Comparison of ENCODE assay signal across 8 cellular contexts in the genomic region with DNA sequence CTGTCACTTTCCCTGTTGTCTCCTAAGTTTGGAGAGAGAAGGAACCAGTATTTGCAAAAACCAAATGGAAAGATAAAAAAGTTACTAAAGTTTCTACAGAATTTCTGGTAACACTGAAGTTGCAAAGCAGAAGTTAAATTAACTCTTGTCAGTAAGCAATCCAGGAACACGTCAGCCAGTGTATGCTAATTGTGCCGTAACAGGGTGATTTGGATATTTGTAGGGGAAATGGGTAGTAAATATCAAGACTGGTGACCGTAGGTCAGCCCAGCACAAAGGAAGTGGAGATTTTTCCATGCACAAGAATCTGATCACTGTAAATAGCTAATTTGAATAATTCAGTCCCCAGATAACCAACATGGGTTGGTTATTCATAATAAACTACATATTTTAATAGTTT. TPM values are rescaled to one million over a fixed set of nuclear protein-coding genes. Genes with fewer than 3 reads are reported as not detected.
DNase-seq lines count a peak whose midpoint lies in the region; ATAC-seq and TF ChIP-seq lines count a peak whose summit lies in the region.

No MANE protein-coding gene starts in this region.

- H2AFZ ChIP-seq in ACC112 (ENCODE audit: low read length, unreplicated experiment) (no peak overlapping the region), GM23338 (no peak overlapping the region)

- H3K27me3 ChIP-seq in ACC112 (ENCODE audit: insufficient read depth, low read length) = no peaks in the 10 kb centered on the region
- H3K27me3 ChIP-seq in GM23338 (ENCODE audit: insufficient read depth) = peaks cover 67% of the 10 kb centered on the region

- H3K4me3 ChIP-seq in ACC112 (ENCODE audit: low read depth, low read length) (peak overlapping the region; percentile 95), GM23338 (peak overlapping the region; percentile 98), fibroblast of mammary gland (ENCODE audit: control insufficient read depth, low read depth, low read length) (peak overlapping the region; percentile 93), skeletal muscle cell (ENCODE audit: low read depth, low read length) (peak overlapping the region; percentile 69)

- peaks cover 26% of the 10 kb centered on the region for H4K20me1 ChIP-seq in GM23338 (replicated peaks; ENCODE audit: insufficient read depth)

- DNase-seq in GM23338 (ENCODE audit: low spot score) = no peak
- DNase-seq in fibroblast of mammary gland (ENCODE audit: low read depth) = peak; percentile 43
- DNase-seq in skeletal muscle cell (ENCODE audit: low read depth) = no peak
- no peak for DNase-seq in mesenteric fat pad (ENCODE audit: low spot score)
- no peak for DNase-seq in DMS153 (lab: John Stamatoyannopoulos, UW)

- no peaks in the 10 kb centered on the region for H3K9me2 ChIP-seq in GM23338 (ENCODE audit: insufficient read depth)

- H3K9me3 Mint-ChIP-seq in GM23338 = no peaks in the 10 kb centered on the region
- H3K9me3 Mint-ChIP-seq in T-helper 1 cell treated with Interleukin-12 subunit alpha and Interleukin-12 subunit beta and Interleukin-4 antibody, amounts not matched to agents 30 μg/mL and 1 μg/mL, for 36 hours = no peaks in the 10 kb centered on the region

- H3K36me3 Mint-ChIP-seq in GM23338 (ENCODE audit: low read depth) = peaks cover 46% of the 10 kb centered on the region
- peaks cover 58% of the 10 kb centered on the region for H3K36me3 Mint-ChIP-seq in T-helper 1 cell treated with Interleukin-12 subunit alpha and Interleukin-12 subunit beta and Interleukin-4 antibody, amounts not matched to agents 30 μg/mL and 1 μg/mL, for 36 hours (ENCODE audit: low read depth)

- peak overlapping the region; percentile 97 for H3K4me2 ChIP-seq in GM23338

- H3K27ac Mint-ChIP-seq in GM23338 = no peak overlapping the region
- peak overlapping the region; percentile 94 for H3K27ac Mint-ChIP-seq in T-helper 1 cell treated with Interleukin-12 subunit alpha and Interleukin-12 subunit beta and Interleukin-4 antibody, amounts not matched to agents 30 μg/mL and 1 μg/mL, for 36 hours

- peaks cover 33% of the 10 kb centered on the region for H3K4me1 ChIP-seq in ACC112 (ENCODE audit: control insufficient read depth, insufficient read depth, low read length, unreplicated experiment)
- peaks cover 52% of the 10 kb centered on the region for H3K4me1 ChIP-seq in GM23338 (ENCODE audit: insufficient read depth)

- peaks cover 12% of the 10 kb centered on the region for H3F3A ChIP-seq in GM23338 (replicated peaks; ENCODE audit: low read depth)

- H3K4me3 Mint-ChIP-seq in GM23338 = peak overlapping the region; percentile 96
- peak overlapping the region; percentile 98 for H3K4me3 Mint-ChIP-seq in T-helper 1 cell treated with Interleukin-12 subunit alpha and Interleukin-12 subunit beta and Interleukin-4 antibody, amounts not matched to agents 30 μg/mL and 1 μg/mL, for 36 hours

- no peak for ATAC-seq in GM23338
- ATAC-seq in HG03565 (IDR thresholded peaks at IDR 0.05; ENCODE audit: unreplicated experiment) = no peak

- H3K36me3 ChIP-seq in ACC112 (ENCODE audit: insufficient read depth, low read length) (peaks cover 19% of the 10 kb centered on the region), GM23338 (ENCODE audit: insufficient read depth) (peaks cover 14% of the 10 kb centered on the region)

- TF ChIP-seq CTCF in GM23338 (conservative IDR thresholded peaks at IDR 0.05; ENCODE audit: low read depth in 2 of 2) (no peak), fibroblast of mammary gland (conservative IDR thresholded peaks at IDR 0.05; ENCODE audit: control insufficient read depth, insufficient read depth, low read depth, low read length) (no peak)

- H3K79me2 ChIP-seq in ACC112 (ENCODE audit: control insufficient read depth, insufficient read depth, low read length, unreplicated experiment) (peaks cover 70% of the 10 kb centered on the region), GM23338 (replicated peaks; ENCODE audit: insufficient read depth) (peaks cover 34% of the 10 kb centered on the region)

- peaks cover 21% of the 10 kb centered on the region for H3K27me3 Mint-ChIP-seq in GM23338 (ENCODE audit: insufficient read depth, low read depth, poor library complexity)
- no peaks in the 10 kb centered on the region for H3K27me3 Mint-ChIP-seq in T-helper 1 cell treated with Interleukin-12 subunit alpha and Interleukin-12 subunit beta and Interleukin-4 antibody, amounts not matched to agents 30 μg/mL and 1 μg/mL, for 36 hours (ENCODE audit: low read depth)

- H3K27ac ChIP-seq in ACC112 (ENCODE audit: low read depth, low read length) = peak overlapping the region; percentile 97
- no peak overlapping the region for H3K27ac ChIP-seq in GM23338 (ENCODE audit: low read depth)

- peaks cover 56% of the 10 kb centered on the region for H3K4me1 Mint-ChIP-seq in GM23338
- H3K4me1 Mint-ChIP-seq in T-helper 1 cell treated with Interleukin-12 subunit alpha and Interleukin-12 subunit beta and Interleukin-4 antibody, amounts not matched to agents 30 μg/mL and 1 μg/mL, for 36 hours (ENCODE audit: low read depth) = peaks cover 40% of the 10 kb centered on the region

TF ChIP-seq in GM23338, 12 proteins besides CTCF, POLR2A, EP300 and RAD21 (continues in another document):
- TF ChIP-seq CREB1 (CRISPR knock-in tag; IDR thresholded peaks at IDR 0.05; ENCODE audit: low read depth) (no peak), POLR2AphosphoS5 (IDR thresholded peaks at IDR 0.05; ENCODE audit: low read depth) (no peak), STAT1 (IDR thresholded peaks at IDR 0.05; ENCODE audit: unreplicated experiment) (no peak), JUNB (IDR thresholded peaks at IDR 0.05; ENCODE audit: unreplicated experiment) (no peak)
- TF ChIP-seq, protein P1, sequence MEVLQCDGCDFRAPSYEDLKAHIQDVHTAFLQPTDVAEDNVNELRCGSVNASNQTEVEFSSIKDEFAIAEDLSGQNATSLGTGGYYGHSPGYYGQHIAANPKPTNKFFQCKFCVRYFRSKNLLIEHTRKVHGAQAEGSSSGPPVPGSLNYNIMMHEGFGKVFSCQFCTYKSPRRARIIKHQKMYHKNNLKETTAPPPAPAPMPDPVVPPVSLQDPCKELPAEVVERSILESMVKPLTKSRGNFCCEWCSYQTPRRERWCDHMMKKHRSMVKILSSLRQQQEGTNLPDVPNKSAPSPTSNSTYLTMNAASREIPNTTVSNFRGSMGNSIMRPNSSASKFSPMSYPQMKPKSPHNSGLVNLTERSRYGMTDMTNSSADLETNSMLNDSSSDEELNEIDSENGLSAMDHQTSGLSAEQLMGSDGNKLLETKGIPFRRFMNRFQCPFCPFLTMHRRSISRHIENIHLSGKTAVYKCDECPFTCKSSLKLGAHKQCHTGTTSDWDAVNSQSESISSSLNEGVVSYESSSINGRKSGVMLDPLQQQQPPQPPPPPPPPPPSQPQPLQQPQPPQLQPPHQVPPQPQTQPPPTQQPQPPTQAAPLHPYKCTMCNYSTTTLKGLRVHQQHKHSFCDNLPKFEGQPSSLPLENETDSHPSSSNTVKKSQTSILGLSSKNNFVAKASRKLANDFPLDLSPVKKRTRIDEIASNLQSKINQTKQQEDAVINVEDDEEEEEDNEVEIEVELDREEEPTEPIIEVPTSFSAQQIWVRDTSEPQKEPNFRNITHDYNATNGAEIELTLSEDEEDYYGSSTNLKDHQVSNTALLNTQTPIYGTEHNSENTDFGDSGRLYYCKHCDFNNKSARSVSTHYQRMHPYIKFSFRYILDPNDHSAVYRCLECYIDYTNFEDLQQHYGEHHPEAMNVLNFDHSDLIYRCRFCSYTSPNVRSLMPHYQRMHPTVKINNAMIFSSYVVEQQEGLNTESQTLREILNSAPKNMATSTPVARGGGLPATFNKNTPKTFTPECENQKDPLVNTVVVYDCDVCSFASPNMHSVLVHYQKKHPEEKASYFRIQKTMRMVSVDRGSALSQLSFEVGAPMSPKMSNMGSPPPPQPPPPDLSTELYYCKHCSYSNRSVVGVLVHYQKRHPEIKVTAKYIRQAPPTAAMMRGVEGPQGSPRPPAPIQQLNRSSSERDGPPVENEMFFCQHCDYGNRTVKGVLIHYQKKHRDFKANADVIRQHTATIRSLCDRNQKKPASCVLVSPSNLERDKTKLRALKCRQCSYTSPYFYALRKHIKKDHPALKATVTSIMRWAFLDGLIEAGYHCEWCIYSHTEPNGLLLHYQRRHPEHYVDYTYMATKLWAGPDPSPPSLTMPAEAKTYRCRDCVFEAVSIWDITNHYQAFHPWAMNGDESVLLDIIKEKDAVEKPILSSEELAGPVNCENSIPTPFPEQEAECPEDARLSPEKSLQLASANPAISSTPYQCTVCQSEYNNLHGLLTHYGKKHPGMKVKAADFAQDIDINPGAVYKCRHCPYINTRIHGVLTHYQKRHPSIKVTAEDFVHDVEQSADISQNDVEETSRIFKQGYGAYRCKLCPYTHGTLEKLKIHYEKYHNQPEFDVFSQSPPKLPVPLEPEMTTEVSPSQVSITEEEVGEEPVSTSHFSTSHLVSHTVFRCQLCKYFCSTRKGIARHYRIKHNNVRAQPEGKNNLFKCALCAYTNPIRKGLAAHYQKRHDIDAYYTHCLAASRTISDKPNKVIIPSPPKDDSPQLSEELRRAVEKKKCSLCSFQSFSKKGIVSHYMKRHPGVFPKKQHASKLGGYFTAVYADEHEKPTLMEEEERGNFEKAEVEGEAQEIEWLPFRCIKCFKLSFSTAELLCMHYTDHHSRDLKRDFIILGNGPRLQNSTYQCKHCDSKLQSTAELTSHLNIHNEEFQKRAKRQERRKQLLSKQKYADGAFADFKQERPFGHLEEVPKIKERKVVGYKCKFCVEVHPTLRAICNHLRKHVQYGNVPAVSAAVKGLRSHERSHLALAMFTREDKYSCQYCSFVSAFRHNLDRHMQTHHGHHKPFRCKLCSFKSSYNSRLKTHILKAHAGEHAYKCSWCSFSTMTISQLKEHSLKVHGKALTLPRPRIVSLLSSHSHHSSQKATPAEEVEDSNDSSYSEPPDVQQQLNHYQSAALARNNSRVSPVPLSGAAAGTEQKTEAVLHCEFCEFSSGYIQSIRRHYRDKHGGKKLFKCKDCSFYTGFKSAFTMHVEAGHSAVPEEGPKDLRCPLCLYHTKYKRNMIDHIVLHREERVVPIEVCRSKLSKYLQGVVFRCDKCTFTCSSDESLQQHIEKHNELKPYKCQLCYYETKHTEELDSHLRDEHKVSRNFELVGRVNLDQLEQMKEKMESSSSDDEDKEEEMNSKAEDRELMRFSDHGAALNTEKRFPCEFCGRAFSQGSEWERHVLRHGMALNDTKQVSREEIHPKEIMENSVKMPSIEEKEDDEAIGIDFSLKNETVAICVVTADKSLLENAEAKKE (CRISPR knock-in tag; IDR thresholded peaks at IDR 0.05) = no peak

RNA-seq across cellular contexts. Expression of gene CDKN1B, which starts 2.3 kb away (rescaled TPM):
- 27.9 and 30.6 TPM in 2 replicates for total RNA-seq in GM23338 (2014; rRNA removed; shearing (Covaris generic))
- polyA plus RNA-seq in GM23338 (2016; fragmentation: Nextera tagmentation; extraction: Ambion mirVana) = 9.3 and 9.5 TPM in 2 replicates
- 28.9 TPM for total RNA-seq in mesenteric fat pad

RNA-seq across cellular contexts. Expression of gene GPR19, which starts 23.5 kb away (rescaled TPM):
- total RNA-seq in GM23338 (2014; rRNA removed; shearing (Covaris generic)) = 15.3 and 18.7 TPM in 2 replicates
- polyA plus RNA-seq in GM23338 (2016; fragmentation: Nextera tagmentation; extraction: Ambion mirVana) = 12.1 and 14.3 TPM in 2 replicates
- total RNA-seq in mesenteric fat pad = not detected

Comparison
In these comparisons a context has a peak if more than half of its experiments do, and no peak if none do; other contexts are left out.
1. RNA of gene GPR19, which starts 23.5 kb away (total RNA-seq): 15.3 to 18.7 TPM in GM23338; not detected in mesenteric fat pad (single experiment); every median in the first group is over 10 times any median in the second.
2. Peak in every context shown above with its lines, with median percentiles within 50 percentile points of each other: H3K4me3 ChIP-seq.